8 cellular contexts compared by ENCODE assay signal in the genomic region with DNA sequence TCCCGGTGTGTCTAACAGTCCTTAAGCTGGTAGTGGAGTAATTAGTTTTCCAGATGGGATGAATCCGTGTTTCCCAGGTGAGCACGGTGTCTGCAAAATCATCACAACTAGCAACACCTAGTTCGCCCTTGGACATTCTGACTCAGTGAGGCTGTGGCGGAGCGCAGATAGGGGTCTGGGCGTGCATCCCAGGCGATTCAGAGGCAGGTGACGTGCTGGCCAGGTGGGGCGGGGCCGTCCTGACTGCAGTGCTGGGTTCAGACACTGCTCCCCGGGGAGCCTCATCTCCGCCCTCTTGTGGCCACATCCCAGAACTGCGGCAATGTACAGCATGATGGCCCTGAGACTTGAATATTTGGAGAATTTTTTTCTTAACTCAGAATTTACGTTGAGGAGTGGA.
DNase-seq lines count a peak whose midpoint lies in the region; ATAC-seq and TF ChIP-seq lines count a peak whose summit lies in the region.

No MANE protein-coding gene starts in this region.

- H3K79me2 ChIP-seq in OCI-LY1 (ENCODE audit: insufficient read depth, low read length) = no peaks in the 10 kb centered on the region

- H3K9ac ChIP-seq in OCI-LY1 (ENCODE audit: low read length) = peak overlapping the region; percentile 10; the same call in 1 of the 2 replicates

- H3K27me3 Mint-ChIP-seq in natural killer cell (ENCODE audit: low read depth in 2 of 2) = no peaks in the 10 kb centered on the region

- H3K27ac ChIP-seq in OCI-LY1 (ENCODE audit: low read depth, low read length, poor library complexity, severe bottlenecking) = peak overlapping the region; percentile 100

- H3K36me3 ChIP-seq in OCI-LY1 (ENCODE audit: insufficient read depth, low read length) = peaks cover 46% of the 10 kb centered on the region

- no peak overlapping the region for H3K4me3 Mint-ChIP-seq in natural killer cell

- H3K4me1 Mint-ChIP-seq in natural killer cell = peaks cover 5 to 8% of the 10 kb centered on the region in 2 donors

- H3K27me3 ChIP-seq in OCI-LY1 (ENCODE audit: insufficient read depth, low read length) = no peaks in the 10 kb centered on the region

- H3F3A ChIP-seq in OCI-LY1 (ENCODE audit: insufficient read depth, low read length) = no peaks in the 10 kb centered on the region

- peaks cover 60% of the 10 kb centered on the region for H3K4me1 ChIP-seq in OCI-LY1 (ENCODE audit: insufficient read depth, low read length, severe bottlenecking)

- no peaks in the 10 kb centered on the region for H3K9me2 ChIP-seq in OCI-LY1 (ENCODE audit: low read depth, low read length)

- no peaks in the 10 kb centered on the region for H3K9me3 ChIP-seq in OCI-LY1 (ENCODE audit: low read length)

- peak overlapping the region; percentile 26 for H3K4me3 ChIP-seq in OCI-LY1 (ENCODE audit: low read depth, low read length, poor library complexity, severe bottlenecking)

- TF ChIP-seq CTCF in OCI-LY1 (IDR thresholded peaks at IDR 0.05; ENCODE audit: low read length) (peak; percentile 95), natural killer cell (IDR thresholded peaks at IDR 0.05) (peak; percentile 94)

- H3K27ac Mint-ChIP-seq in natural killer cell = no peak overlapping the region

- no peak overlapping the region for H2AFZ ChIP-seq in OCI-LY1 (ENCODE audit: low read length)

- H3K36me3 Mint-ChIP-seq in natural killer cell = peaks cover 9% of the 10 kb centered on the region

- no peaks in the 10 kb centered on the region for H3K9me3 Mint-ChIP-seq in natural killer cell

- ATAC-seq in GM21529 (IDR thresholded peaks at IDR 0.05; ENCODE audit: unreplicated experiment) = peak; percentile 72
- peak; percentile 95 for ATAC-seq in esophagus mucosa
- peak; percentile 88 to 100 (median 98) for ATAC-seq in natural killer cell

- DNase-seq in DMS153 treated with DMSO at 0.1 percent for 48 hours (lab: John Stamatoyannopoulos, UW; ENCODE audit: unreplicated experiment) (peak; percentile 63), HuH-7.5 (ENCODE audit: low spot score) (peak; percentile 85), activated T-cell treated with anti-CD3 and anti-CD28 coated beads for 24 hours (ENCODE audit: low read depth) (peak; percentile 80), natural killer cell (peak; percentile 77)
- peak; percentile 64 to 85 (median 76) for DNase-seq in stimulated activated naive CD4-positive, alpha-beta T cell (lab: John Stamatoyannopoulos, UW)

- H3K4me2 ChIP-seq in OCI-LY1 (ENCODE audit: low read length) = peak overlapping the region; percentile 84; the same call in 1 of the 2 replicates

- intact Hi-C loops in natural killer cell (cut with micrococcal nuclease) = loop anchor here (1.0 kb wide), 2 partner anchors 61 to 180 kb away; no protein-coding TSS in a partner anchor

- H4K20me1 ChIP-seq in OCI-LY1 (ENCODE audit: insufficient read depth, low read length) = no peaks in the 10 kb centered on the region

Comparison
In these comparisons a context has a peak if more than half of its experiments do, and no peak if none do; other contexts are left out.
1. Peak in every context shown above with its lines: DNase-seq, ATAC-seq, H3K4me3 ChIP-seq and H3K27ac ChIP-seq.